21 cellular contexts compared by ENCODE assay signal in genomic region chr20:21465799-21466198, GRCh38. TPM values are rescaled to one million over a fixed set of nuclear protein-coding genes. Genes with fewer than 3 reads are reported as not detected.
"Had no signal": no experiment of that assay in that cellular context is flagged by ENCODE, and none has a peak within 500 bp of the region (broad histone marks: within the 10 kb centered on the region; RNA-seq: fewer than 3 reads in every experiment).

No MANE protein-coding gene starts in this region.

- H3K4me3 Mint-ChIP-seq: IgD-negative memory B cell had no signal

- ATAC-seq: K562 had no signal

- H3K27ac Mint-ChIP-seq: IgD-negative memory B cell had no signal

- H3K4me3 ChIP-seq: K562, SJSA1, SK-N-MC had no signal

- H3K9me3 ChIP-seq: SJSA1 had no signal

- H3K4me1 ChIP-seq: SJSA1 had no signal

- H3K4me1 Mint-ChIP-seq: IgD-negative memory B cell had no signal

- H3K36me3 Mint-ChIP-seq: IgD-negative memory B cell had no signal

- H3K36me3 ChIP-seq: SJSA1 had no signal

- DNase-seq: Kasumi-1, NCI-H1092, NCI-H1105 treated with DMSO at 0.1 percent for 48 hours, NCI-H1417 treated with DMSO at 0.1 percent for 48 hours, NCI-H146, NCI-H1694 treated with DMSO at 0.1 percent for 48 hours, NCI-H1930, NCI-H2081, NCI-H2107, NCI-H2227 treated with DMSO at 0.1 percent for 48 hours, NCI-H510A, NCI-H524 treated with DMSO at 0.1 percent for 48 hours, NCI-H69, NCI-H774, Right ventricle myocardium superior, RPMI8226, SIG-M5 had no signal

RNA-seq across cellular contexts. Expression of gene NKX2-2, which starts 48.1 kb away (rescaled TPM):
- total RNA-seq: K562, Right ventricle myocardium superior had no signal
